10 cellular contexts compared by ENCODE assay signal in the genomic region with DNA sequence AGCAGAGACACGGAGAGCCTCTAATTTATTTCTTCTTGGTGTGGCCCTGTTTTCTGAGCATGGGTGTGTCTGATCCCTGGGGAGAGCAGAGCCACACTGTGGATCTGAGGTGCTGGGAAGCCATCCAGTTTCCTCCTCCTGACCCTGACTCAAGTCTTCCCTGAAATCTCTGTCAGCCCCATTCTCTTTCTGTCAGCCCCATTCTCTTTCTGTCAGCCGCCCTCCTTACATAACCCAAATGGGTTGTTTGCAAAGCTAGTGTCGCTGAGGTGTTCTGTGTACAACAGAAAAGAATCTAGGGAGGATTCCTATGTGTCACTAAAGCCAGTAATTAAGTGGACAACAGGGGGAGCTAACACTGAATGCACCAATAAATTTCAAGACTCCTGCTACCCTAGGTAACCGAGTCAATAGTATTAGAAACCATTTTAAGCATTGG. TPM values are rescaled to one million over a fixed set of nuclear protein-coding genes. Genes with fewer than 3 reads are reported as not detected.
DNase-seq lines count a peak whose midpoint lies in the region; ATAC-seq and TF ChIP-seq lines count a peak whose summit lies in the region.
"Had no signal": no experiment of that assay in that cellular context is flagged by ENCODE, and none has a peak within 500 bp of the region (broad histone marks: within the 10 kb centered on the region; RNA-seq: fewer than 3 reads in every experiment).

No MANE protein-coding gene starts in this region.

- H2BK20ac ChIP-seq in IMR-90 (ENCODE audit: low read depth, low read length): no peak overlapping the region

- H4K20me1 ChIP-seq in IMR-90 (ENCODE audit: insufficient read depth, low read length): peaks cover 57% of the 10 kb centered on the region

- no peak for TF ChIP-seq RAD21 in IMR-90 (IDR thresholded peaks at IDR 0.05; ENCODE audit: low read length)

- no peak overlapping the region for H2AK9ac ChIP-seq in IMR-90 (replicated peaks; ENCODE audit: low read depth, low read length, poor library complexity)

- in situ Hi-C loops in IMR-90 (cut with MboI; ENCODE audit: low sequenced_read_pairs): no loop called here

- H2AFZ ChIP-seq in IMR-90 (replicated peaks; ENCODE audit: low read length, poor library complexity): no peak overlapping the region

- H2BK5ac ChIP-seq in IMR-90 (ENCODE audit: low read depth, low read length, poor library complexity, severe bottlenecking): no peak overlapping the region

- no peak overlapping the region for H3K18ac ChIP-seq in IMR-90 (ENCODE audit: low read depth, low read length)

- CTCF ChIA-PET in IMR-90 (lab: Yijun Ruan, JAX): interaction anchor here (0.6 to 1.1 kb wide), 3 partner anchors 81 to 131 kb away, joined by 3 to 4 read pairs (median 3); no protein-coding TSS in a partner anchor

- no peak overlapping the region for H2BK15ac ChIP-seq in IMR-90 (ENCODE audit: low read depth, low read length)

- H3K9ac ChIP-seq in IMR-90 (ENCODE audit: low read depth, low read length): no peak overlapping the region
- no peak overlapping the region for H3K9ac ChIP-seq in muscle layer of colon (ENCODE audit: low read length)

- ATAC-seq in IMR-90 (ENCODE audit: low read depth) (no peak), HG02798 (IDR thresholded peaks at IDR 0.05; ENCODE audit: poor library complexity, unreplicated experiment) (no peak), natural killer cell (no peak)
- ATAC-seq in central memory CD8-positive, alpha-beta T cell (replicated peaks; ENCODE audit: extremely low read depth, poor library complexity, severe bottlenecking): no peak

- DNase-seq in D341Med (ENCODE audit: low spot score) (peak; percentile 37), IMR-90 (no peak), ecto neural progenitor cell (ENCODE audit: low spot score) (no peak), natural killer cell (no peak), NCI-H1436 treated with DMSO at 0.1 percent for 48 hours (lab: John Stamatoyannopoulos, UW) (no peak)
- no peak for DNase-seq in central memory CD8-positive, alpha-beta T cell (ENCODE audit: low spot score in 2 of 2)
- DNase-seq: NCI-H510A had no signal

- no peaks in the 10 kb centered on the region for H3K27me3 ChIP-seq in IMR-90 (ENCODE audit: control insufficient read depth, insufficient read depth, low read length)
- H3K27me3 ChIP-seq in muscle layer of colon (ENCODE audit: control insufficient read depth in 1 of 2, insufficient read depth in 2 of 2, low read length in 2 of 2): no peaks in the 10 kb centered on the region

- no peak overlapping the region for H4K91ac ChIP-seq in IMR-90 (ENCODE audit: insufficient read depth, low read depth, low read length)

- no peak overlapping the region for H4K8ac ChIP-seq in IMR-90 (ENCODE audit: low read depth in 2 of 2, low read length in 2 of 2)

- no peak overlapping the region for H2BK120ac ChIP-seq in IMR-90 (ENCODE audit: low read depth, low read length)

- H3K27me3 Mint-ChIP-seq in central memory CD8-positive, alpha-beta T cell: no peaks in the 10 kb centered on the region
- H3K27me3 Mint-ChIP-seq in natural killer cell (ENCODE audit: low read depth in 2 of 2): no peaks in the 10 kb centered on the region
- H3K27me3 Mint-ChIP-seq: dendritic cell treated with granulocyte-macrophage colony-stimulating factor and Interleukin-4, amounts not matched to agents 40 ng/mL and 50 ng/mL, for 4 days had no signal

- H3K27ac ChIP-seq in IMR-90 (ENCODE audit: insufficient read depth, low read length) (no peak overlapping the region), muscle layer of colon (ENCODE audit: low read depth, low read length) (peak overlapping the region; percentile 7)

- H4K5ac ChIP-seq in IMR-90 (ENCODE audit: low read depth, low read length): no peak overlapping the region

- H2AK5ac ChIP-seq in IMR-90 (ENCODE audit: low read depth, low read length): peak overlapping the region; percentile 1; the same call in 1 of the 2 replicates

- H3K4ac ChIP-seq in IMR-90 (ENCODE audit: low read depth, low read length): no peak overlapping the region

- dilution Hi-C loops in IMR-90 (cut with HindIII; ENCODE audit: low sequenced_read_pairs, unreplicated experiment): no loop called here

- POLR2A ChIA-PET in IMR-90 (lab: Charles Lee; ENCODE audit: unreplicated experiment): no interaction called here

- no peak overlapping the region for H3K56ac ChIP-seq in IMR-90 (ENCODE audit: extremely low read depth, insufficient read depth, low read length)

- peaks cover 26 to 86% of the 10 kb centered on the region in 2 experiments for H3K79me1 ChIP-seq in IMR-90 (ENCODE audit: low read depth in 1 of 2, low read length in 2 of 2)

- H3K4me1 Mint-ChIP-seq in central memory CD8-positive, alpha-beta T cell: peaks cover 60% of the 10 kb centered on the region
- H3K4me1 Mint-ChIP-seq in natural killer cell: peaks cover 78 to 84% of the 10 kb centered on the region in 2 donors

- no peak for TF ChIP-seq POLR2A in IMR-90 (IDR thresholded peaks at IDR 0.05; ENCODE audit: low read depth, low read length)

- TF ChIP-seq CTCF in IMR-90 (conservative IDR thresholded peaks at IDR 0.05; ENCODE audit: low read depth, low read length): 0 out of 2 replicates have a peak, but pooled peaks have one; percentile 18
- TF ChIP-seq CTCF in natural killer cell (IDR thresholded peaks at IDR 0.05): no peak

- no peak overlapping the region for H3K4me2 ChIP-seq in IMR-90 (ENCODE audit: low read depth, low read length)

- H3K4me3 ChIP-seq in IMR-90 (ENCODE audit: insufficient read depth, low read depth, low read length) (no peak overlapping the region), muscle layer of colon (ENCODE audit: low read depth in 1 of 2, low read length in 2 of 2) (no peak overlapping the region)

- H3K4me1 ChIP-seq in IMR-90 (ENCODE audit: control insufficient read depth, insufficient read depth, low read length) (peaks cover 13% of the 10 kb centered on the region), muscle layer of colon (ENCODE audit: insufficient read depth, low read length) (peaks cover 65% of the 10 kb centered on the region)

- H3K9me3 ChIP-seq in IMR-90 (ENCODE audit: control insufficient read depth, insufficient read depth, low read length): no peaks in the 10 kb centered on the region
- H3K9me3 ChIP-seq in muscle layer of colon (ENCODE audit: low read length): no peaks in the 10 kb centered on the region

- no peak overlapping the region for H3K4me3 Mint-ChIP-seq in central memory CD8-positive, alpha-beta T cell
- no peak overlapping the region for H3K4me3 Mint-ChIP-seq in natural killer cell
- H3K4me3 Mint-ChIP-seq: dendritic cell treated with granulocyte-macrophage colony-stimulating factor and Interleukin-4, amounts not matched to agents 40 ng/mL and 50 ng/mL, for 4 days had no signal

- H3K36me3 Mint-ChIP-seq in central memory CD8-positive, alpha-beta T cell (ENCODE audit: insufficient read depth): peaks cover 3% of the 10 kb centered on the region
- no peaks in the 10 kb centered on the region for H3K36me3 Mint-ChIP-seq in natural killer cell

- H3K36me3 ChIP-seq in IMR-90 (ENCODE audit: control insufficient read depth, insufficient read depth, low read length): no peaks in the 10 kb centered on the region
- H3K36me3 ChIP-seq in muscle layer of colon (ENCODE audit: insufficient read depth, low read length): no peaks in the 10 kb centered on the region

- H3K23ac ChIP-seq in IMR-90 (ENCODE audit: low read depth, low read length): no peak overlapping the region

- H3K9me3 Mint-ChIP-seq in central memory CD8-positive, alpha-beta T cell: no peaks in the 10 kb centered on the region
- no peaks in the 10 kb centered on the region for H3K9me3 Mint-ChIP-seq in natural killer cell
- H3K9me3 Mint-ChIP-seq: dendritic cell treated with granulocyte-macrophage colony-stimulating factor and Interleukin-4, amounts not matched to agents 40 ng/mL and 50 ng/mL, for 4 days had no signal

- H3K27ac Mint-ChIP-seq in central memory CD8-positive, alpha-beta T cell (ENCODE audit: low read depth): peak overlapping the region; percentile 53
- H3K27ac Mint-ChIP-seq in natural killer cell: no peak overlapping the region
- H3K27ac Mint-ChIP-seq: dendritic cell treated with granulocyte-macrophage colony-stimulating factor and Interleukin-4, amounts not matched to agents 40 ng/mL and 50 ng/mL, for 4 days had no signal

- BruUV-seq in IMR-90 (replicated peaks; lab: Mats Ljungman, UMichigan): no TSS peak

- WGBS in IMR-90 (ENCODE audit: extremely low coverage in 2 of 2, insufficient read length in 1 of 2), 2 experiments: no CpG with 5 or more reads among the region's 4 CpGs

- H3K9me1 ChIP-seq in IMR-90 (ENCODE audit: insufficient read depth, low read length): peaks cover 12% of the 10 kb centered on the region

- intact Hi-C loops in IMR-90 (cut with micrococcal nuclease): no loop called here
- intact Hi-C loops in natural killer cell (cut with micrococcal nuclease): loop anchor here (5.0 kb wide), 1 partner anchor 74 kb away; no protein-coding TSS in a partner anchor

- no peak overlapping the region for H3K14ac ChIP-seq in IMR-90 (replicated peaks; ENCODE audit: low read depth, low read length)

TF ChIP-seq in IMR-90, 13 proteins besides CTCF, POLR2A, EP300 and RAD21:
- no peak for TF ChIP-seq MXI1 (IDR thresholded peaks at IDR 0.05; ENCODE audit: borderline replicate concordance, low read depth, low read length)
- TF ChIP-seq, protein P1, sequence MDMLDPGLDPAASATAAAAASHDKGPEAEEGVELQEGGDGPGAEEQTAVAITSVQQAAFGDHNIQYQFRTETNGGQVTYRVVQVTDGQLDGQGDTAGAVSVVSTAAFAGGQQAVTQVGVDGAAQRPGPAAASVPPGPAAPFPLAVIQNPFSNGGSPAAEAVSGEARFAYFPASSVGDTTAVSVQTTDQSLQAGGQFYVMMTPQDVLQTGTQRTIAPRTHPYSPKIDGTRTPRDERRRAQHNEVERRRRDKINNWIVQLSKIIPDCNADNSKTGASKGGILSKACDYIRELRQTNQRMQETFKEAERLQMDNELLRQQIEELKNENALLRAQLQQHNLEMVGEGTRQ (IDR thresholded peaks at IDR 0.05; ENCODE audit: low read depth, low read length): no peak
- no peak for TF ChIP-seq NFE2L2 (IDR thresholded peaks at IDR 0.05; ENCODE audit: low read depth, low read length)
- TF ChIP-seq RCOR1 (IDR thresholded peaks at IDR 0.05; ENCODE audit: insufficient replicate concordance, low read length): no peak
- TF ChIP-seq CEBPB (IDR thresholded peaks at IDR 0.05; ENCODE audit: low read depth, low read length): no peak
- TF ChIP-seq MAZ (IDR thresholded peaks at IDR 0.05; ENCODE audit: borderline replicate concordance, low read depth, low read length): no peak
TF ChIP-seq in IMR-90: peak in this region for 0.

RNA-seq across cellular contexts. Expression of a gene that starts 50.2 kb away (rescaled TPM):
- 7.8 and 8.8 TPM in 2 replicates for total RNA-seq in IMR-90 (2012; rRNA removed)
- 7.0 and 7.2 TPM in 2 replicates for polyA plus RNA-seq in IMR-90 (2012; rRNA removed)
- polyA plus RNA-seq in IMR-90 (2012; cell fraction: cytosol; rRNA removed): 2.0 and 2.2 TPM in 2 replicates
- polyA plus RNA-seq in IMR-90 (2012; cell fraction: nucleus; rRNA removed; ENCODE audit: low replicate concordance): 2.7 and 13.5 TPM in 2 replicates
- 10 to 100 TPM; 23.7 to 32.2 (median 29.6) TPM for total RNA-seq in natural killer cell
